In genomic region chr9:86642721-86643120, GRCh38 we compare ENCODE assay signal across 18 cellular contexts.
DNase-seq lines count a peak whose midpoint lies in the region; ATAC-seq and TF ChIP-seq lines count a peak whose summit lies in the region.
"Had no signal": no experiment of that assay in that cellular context is flagged by ENCODE, and none has a peak within 500 bp of the region (broad histone marks: within the 10 kb centered on the region; RNA-seq: fewer than 3 reads in every experiment).

No MANE protein-coding gene starts in this region.

- no peaks in the 10 kb centered on the region for H3K9me3 Mint-ChIP-seq in nephron
- H3K9me3 Mint-ChIP-seq in chondrocyte (ENCODE audit: low read depth) = no peaks in the 10 kb centered on the region
- H3K9me3 Mint-ChIP-seq: CD8-positive, alpha-beta memory T cell; H9 had no signal

- H3K4me1 ChIP-seq in A673 (ENCODE audit: insufficient read depth, low read length, poor library complexity, severe bottlenecking) (peaks cover 85% of the 10 kb centered on the region), trophoblast cell (ENCODE audit: control insufficient read depth in 1 of 2, insufficient read depth in 2 of 2, low read length in 2 of 2) (peaks cover 18 to 27% of the 10 kb centered on the region in 2 experiments)
- H3K4me1 ChIP-seq: A549; BLaER1 treated with 17β-estradiol and CSF1 and Interleukin-3, amounts not matched to agents 10 nM and 100 nM had no signal

- intact Hi-C loops in A673 (cut with micrococcal nuclease; ENCODE audit: unreplicated experiment) = loop anchor here (10.0 kb wide), 1 partner anchor 762 kb away; no protein-coding TSS in a partner anchor

- H3K18ac ChIP-seq in trophoblast cell (ENCODE audit: low read length) = no peak overlapping the region

- POLR2A ChIA-PET in A673 (lab: Charles Lee; ENCODE audit: low non-redundant PET) = interaction anchor here (0.6 to 0.7 kb wide), 2 partner anchors 690 to 720 kb away, joined by 3 read pairs; no protein-coding TSS in a partner anchor

- DNase-seq in A673 (ENCODE audit: low spot score) (peak; percentile 88), NCI-H82 treated with DMSO at 0.1 percent for 48 hours (lab: John Stamatoyannopoulos, UW; ENCODE audit: unreplicated experiment) (peak; percentile 5), trophoblast cell (no peak), inferior parietal cortex (ENCODE audit: extremely low spot score) (no peak), chondrocyte (ENCODE audit: low spot score) (no peak)
- DNase-seq: CD8-positive, alpha-beta memory T cell; COR-L47; DMS 273 treated with DMSO at 0.1 percent for 48 hours; DMS53; DND-41; EL; H9; IMR-90 had no signal

- peak overlapping the region; percentile 5 for H3K23ac ChIP-seq in trophoblast cell (ENCODE audit: low read length)

- no peak overlapping the region for H4K12ac ChIP-seq in trophoblast cell (ENCODE audit: low read depth, low read length)

- H4K91ac ChIP-seq in trophoblast cell (ENCODE audit: low read depth, low read length) = peak overlapping the region; percentile 33

- H3K4me2 ChIP-seq in trophoblast cell (ENCODE audit: low read length) = no peak overlapping the region
- H3K4me2 ChIP-seq: A549; BLaER1 treated with 17β-estradiol and CSF1 and Interleukin-3, amounts not matched to agents 10 nM and 100 nM had no signal

- ATAC-seq in HG02588 (IDR thresholded peaks at IDR 0.05; ENCODE audit: unreplicated experiment) = no peak
- ATAC-seq: A549 had no signal

- H3K79me2 ChIP-seq in trophoblast cell (ENCODE audit: control insufficient read depth, insufficient read depth, low read length, poor library complexity) = no peaks in the 10 kb centered on the region

- H3K4me3 ChIP-seq in A673 (ENCODE audit: low read depth, low read length, poor library complexity, severe bottlenecking) (no peak overlapping the region), trophoblast cell (ENCODE audit: low read depth, low read length) (no peak overlapping the region)
- H3K4me3 ChIP-seq: A549; BLaER1 treated with 17β-estradiol and CSF1 and Interleukin-3, amounts not matched to agents 10 nM and 100 nM had no signal

- H3K27ac ChIP-seq in A673 (ENCODE audit: low read depth, low read length, poor library complexity, severe bottlenecking) = peak overlapping the region; percentile 97
- no peak overlapping the region for H3K27ac ChIP-seq in trophoblast cell (ENCODE audit: low read depth, low read length)
- H3K27ac ChIP-seq: 22Rv1; A549; BLaER1 treated with 17β-estradiol and CSF1 and Interleukin-3, amounts not matched to agents 10 nM and 100 nM had no signal

- H3K4me3 Mint-ChIP-seq in nephron (no peak overlapping the region), chondrocyte (ENCODE audit: unreplicated experiment) (no peak overlapping the region)
- H3K4me3 Mint-ChIP-seq: CD8-positive, alpha-beta memory T cell; H9 had no signal

- H4K8ac ChIP-seq in trophoblast cell (ENCODE audit: low read depth, low read length) = no peak overlapping the region

- no peak overlapping the region for H2AFZ ChIP-seq in trophoblast cell (ENCODE audit: insufficient read depth, low read length, poor library complexity)

- H3K9me3 ChIP-seq in A673 (ENCODE audit: low read depth, low read length, poor library complexity, severe bottlenecking) (no peaks in the 10 kb centered on the region), trophoblast cell (ENCODE audit: insufficient read depth, low read depth, low read length) (no peaks in the 10 kb centered on the region)
- H3K9me3 ChIP-seq: A549 had no signal

- H3K4ac ChIP-seq in trophoblast cell (ENCODE audit: low read depth, low read length) = no peak overlapping the region

- H2BK5ac ChIP-seq in trophoblast cell (ENCODE audit: low read depth, low read length, poor library complexity) = no peak overlapping the region

- H3K36me3 ChIP-seq in A673 (ENCODE audit: insufficient read depth, low read length, poor library complexity, severe bottlenecking) (no peaks in the 10 kb centered on the region), trophoblast cell (ENCODE audit: control insufficient read depth in 1 of 2, insufficient read depth in 2 of 2, low read length in 2 of 2) (no peaks in the 10 kb centered on the region)
- H3K36me3 ChIP-seq: BLaER1 treated with 17β-estradiol and CSF1 and Interleukin-3, amounts not matched to agents 10 nM and 100 nM had no signal

- TF ChIP-seq CTCF in A673 (conservative IDR thresholded peaks at IDR 0.05; ENCODE audit: low read depth, low read length) = peak; percentile 37; the same call in 1 of the 2 replicates
- no peak for TF ChIP-seq CTCF in nephron (IDR thresholded peaks at IDR 0.05; ENCODE audit: unreplicated experiment in 3 of 3)
- no peak for TF ChIP-seq CTCF in chondrocyte (IDR thresholded peaks at IDR 0.05)

- H3K9ac ChIP-seq in trophoblast cell (ENCODE audit: low read length) = no peak overlapping the region
- H3K9ac ChIP-seq: BLaER1 treated with 17β-estradiol and CSF1 and Interleukin-3, amounts not matched to agents 10 nM and 100 nM had no signal

- peak overlapping the region in 2 of 3 experiments; percentile 1 to 8 for H3K27ac Mint-ChIP-seq in nephron
- H3K27ac Mint-ChIP-seq in chondrocyte (ENCODE audit: unreplicated experiment) = no peak overlapping the region
- H3K27ac Mint-ChIP-seq: CD8-positive, alpha-beta memory T cell; H9 had no signal

- H2BK12ac ChIP-seq in trophoblast cell (ENCODE audit: low read length) = peak overlapping the region; percentile 84

- H3K79me1 ChIP-seq in trophoblast cell (ENCODE audit: low read length) = peaks cover 12% of the 10 kb centered on the region

- H3K4me1 Mint-ChIP-seq in nephron (peaks cover 32% of the 10 kb centered on the region), chondrocyte (ENCODE audit: low read depth) (no peaks in the 10 kb centered on the region)
- H3K4me1 Mint-ChIP-seq: CD8-positive, alpha-beta memory T cell had no signal

- no CpG with 5 or more reads among the region's 5 CpGs for WGBS in trophoblast cell (ENCODE audit: extremely low coverage, insufficient coverage, insufficient read length)

- H2AK5ac ChIP-seq in trophoblast cell (ENCODE audit: low read length) = peak overlapping the region; percentile 65

- H3K27me3 Mint-ChIP-seq in nephron (ENCODE audit: low read depth) = no peaks in the 10 kb centered on the region
- no peaks in the 10 kb centered on the region for H3K27me3 Mint-ChIP-seq in chondrocyte (ENCODE audit: low read depth)
- H3K27me3 Mint-ChIP-seq: CD8-positive, alpha-beta memory T cell had no signal

- CTCF ChIA-PET in A673 (lab: Charles Lee) = interaction anchor here (0.9 to 1.2 kb wide), 2 partner anchors 15 to 155 kb away, joined by 3 read pairs; no protein-coding TSS in a partner anchor

- no TSS peak for BruUV-seq in A673 (replicated peaks; lab: Mats Ljungman, UMichigan)

- H3K36me3 Mint-ChIP-seq in nephron (ENCODE audit: low read depth) (no peaks in the 10 kb centered on the region), chondrocyte (ENCODE audit: low read depth) (no peaks in the 10 kb centered on the region)
- H3K36me3 Mint-ChIP-seq: CD8-positive, alpha-beta memory T cell had no signal

- H3K14ac ChIP-seq in trophoblast cell (ENCODE audit: low read length) = no peak overlapping the region

- H2BK120ac ChIP-seq in trophoblast cell (ENCODE audit: insufficient read depth, low read length, poor library complexity) = no peak overlapping the region

- no peaks in the 10 kb centered on the region for H3K27me3 ChIP-seq in A673 (replicated peaks; ENCODE audit: insufficient read depth, low read depth, low read length, poor library complexity)
- no peaks in the 10 kb centered on the region for H3K27me3 ChIP-seq in trophoblast cell (ENCODE audit: insufficient read depth, low read length)
- H3K27me3 ChIP-seq: BLaER1 treated with 17β-estradiol and CSF1 and Interleukin-3, amounts not matched to agents 10 nM and 100 nM had no signal

Comparison
In these comparisons a context has a peak if more than half of its experiments do, and no peak if none do; other contexts are left out.
1. DNase-seq: peak in A673 (single experiment) and NCI-H82 treated with DMSO at 0.1 percent for 48 hours (single experiment); none in trophoblast cell (0 of 2), inferior parietal cortex (single experiment) and chondrocyte (single experiment).